ENCODE assay signal across 23 cellular contexts in genomic region chr15:29914441-29915053, GRCh38.
DNase-seq lines count a peak whose midpoint lies in the region; ATAC-seq, FAIRE-seq and TF ChIP-seq lines count a peak whose summit lies in the region.
"Had no signal": no experiment of that assay in that cellular context is flagged by ENCODE, and none has a peak within 500 bp of the region (broad histone marks: within the 10 kb centered on the region; RNA-seq: fewer than 3 reads in every experiment).

No MANE protein-coding gene starts in this region.

- ATAC-seq in Right ventricle myocardium superior (ENCODE audit: poor library complexity) (peak; percentile 12), Right ventricle myocardium inferior (no peak), HG03442 (IDR thresholded peaks at IDR 0.05; ENCODE audit: unreplicated experiment) (no peak), HG03565 (IDR thresholded peaks at IDR 0.05; ENCODE audit: unreplicated experiment) (no peak), upper lobe of left lung (ENCODE audit: low FRiP score in 2 of 2) (no peak)
- ATAC-seq: left lung; stimulated activated effector memory CD8-positive, alpha-beta T cell treated with anti-CD3 and anti-CD28 coated beads, Interleukin-12 subunit alpha, Interleukin-12 subunit beta, amount 100 ng/mL, for 72 hours; T-helper 17 cell had no signal

- H3K9ac ChIP-seq in mesendoderm (ENCODE audit: low read length), result no peak overlapping the region

- H2BK15ac ChIP-seq in mesendoderm (replicated peaks; ENCODE audit: low read depth), result no peak overlapping the region

- no CpG with 5 or more reads among the region's 8 CpGs for WGBS in mesendoderm (ENCODE audit: extremely low coverage, insufficient coverage, low lambda C conversion rate)
- 56 to 63% methylated on average over 8 of the region's 8 CpGs for WGBS in lower leg skin, 2 donors
- WGBS in upper lobe of left lung, 2 donors, result 72% methylated on average over 8 of the region's 8 CpGs

- H2AK5ac ChIP-seq in mesendoderm (ENCODE audit: low read length), result no peak overlapping the region

- no peak for TF ChIP-seq EP300 in upper lobe of left lung (IDR thresholded peaks at IDR 0.05)

- H3K79me1 ChIP-seq in mesendoderm (ENCODE audit: low read length), result no peaks in the 10 kb centered on the region

- H3K27me3 ChIP-seq in bronchial epithelial cell (ENCODE audit: control insufficient read depth, insufficient read depth, low read length), result no peaks in the 10 kb centered on the region
- H3K27me3 ChIP-seq in mesendoderm (ENCODE audit: insufficient read depth, low read length, poor library complexity), result no peaks in the 10 kb centered on the region
- H3K27me3 ChIP-seq in upper lobe of left lung, result no peaks in the 10 kb centered on the region
- H3K27me3 ChIP-seq: colonic mucosa, left lung, SJCRH30 had no signal

- no peak overlapping the region for H3K23ac ChIP-seq in mesendoderm (ENCODE audit: low read length)

- H2BK5ac ChIP-seq in mesendoderm (ENCODE audit: low read length), result no peak overlapping the region

- H3K36me3 ChIP-seq in bronchial epithelial cell (ENCODE audit: control insufficient read depth, insufficient read depth, low read length) (no peaks in the 10 kb centered on the region), mesendoderm (ENCODE audit: control insufficient read depth, insufficient read depth, low read length) (no peaks in the 10 kb centered on the region), upper lobe of left lung (no peaks in the 10 kb centered on the region)
- H3K36me3 ChIP-seq: colonic mucosa, left lung, prostate gland, SJCRH30 had no signal

- DNase-seq in Right ventricle myocardium superior (no peak), Right ventricle myocardium inferior (ENCODE audit: missing footprints) (no peak), bronchial epithelial cell (ENCODE audit: low read depth) (no peak), mesendoderm (no peak), lower leg skin (ENCODE audit: low spot score in 2 of 2) (no peak), upper lobe of left lung (no peak)
- DNase-seq: 8988T; activated CD4-positive, CD25-positive, alpha-beta regulatory T cell; colonic mucosa; DMS153; foreskin melanocyte; left lung; NCI-H1105 treated with DMSO at 0.1 percent for 48 hours; NCI-H345; OCI-M1; SJCRH30; stimulated activated CD4-positive, alpha-beta T cell treated with anti-CD3 and anti-CD28 coated beads, Interleukin-12 subunit alpha, Interleukin-12 subunit beta, amount 100 ng/mL, for 4 hours; T-helper 17 cell had no signal

- H3K4ac ChIP-seq in mesendoderm (ENCODE audit: low read depth, low read length), result no peak overlapping the region

- H4K5ac ChIP-seq in mesendoderm (ENCODE audit: low read length), result no peak overlapping the region

- H3K27ac ChIP-seq in mesendoderm (ENCODE audit: low read depth, low read length) (no peak overlapping the region), upper lobe of left lung (no peak overlapping the region)
- H3K27ac ChIP-seq: colonic mucosa, left lung, prostate gland, SJCRH30 had no signal

- H3K4me2 ChIP-seq in mesendoderm (ENCODE audit: low read length), result no peak overlapping the region

- intact Hi-C loops in Right ventricle myocardium superior (cut with DNase I), result no loop called here
- intact Hi-C loops in Right ventricle myocardium inferior (cut with DNase I), result loop anchor here (5.0 kb wide), 1 partner anchor 87 kb away; no protein-coding TSS in a partner anchor
- intact Hi-C loops in lower leg skin (cut with DNase I; ENCODE audit: low total_unique reads), result no loop called here

- no peak overlapping the region for H4K8ac ChIP-seq in mesendoderm (ENCODE audit: low read depth, low read length)

- H3K79me2 ChIP-seq in mesendoderm (ENCODE audit: control insufficient read depth, insufficient read depth, low read length), result no peaks in the 10 kb centered on the region

- no peak overlapping the region for H2BK120ac ChIP-seq in mesendoderm (ENCODE audit: low read depth, low read length)

- H3K4me1 ChIP-seq in mesendoderm (ENCODE audit: control insufficient read depth, low read depth, low read length), result no peaks in the 10 kb centered on the region
- peaks cover 0 to 7% (median 3%) of the 10 kb centered on the region in 4 donors for H3K4me1 ChIP-seq in upper lobe of left lung
- H3K4me1 ChIP-seq: colonic mucosa had no signal

- H3K56ac ChIP-seq in mesendoderm (ENCODE audit: low read length), result peak overlapping the region; percentile 54

- peaks cover 0 to 9% (median 0%) of the 10 kb centered on the region in 4 donors for H3K9me3 ChIP-seq in upper lobe of left lung
- H3K9me3 ChIP-seq: colonic mucosa, prostate gland, SJCRH30 had no signal

- TF ChIP-seq POLR2A in lower leg skin (IDR thresholded peaks at IDR 0.05), result no peak
- no peak for TF ChIP-seq POLR2A in upper lobe of left lung (IDR thresholded peaks at IDR 0.05)

- H3K18ac ChIP-seq in mesendoderm (ENCODE audit: low read length), result no peak overlapping the region

- H3K4me3 ChIP-seq in bronchial epithelial cell (ENCODE audit: low read depth, low read length), result no peak overlapping the region
- H3K4me3 ChIP-seq in mesendoderm (ENCODE audit: low read length), result no peak overlapping the region
- no peak overlapping the region for H3K4me3 ChIP-seq in lower leg skin (ENCODE audit: low read depth, poor library complexity, severe bottlenecking)
- no peak overlapping the region for H3K4me3 ChIP-seq in upper lobe of left lung
- H3K4me3 ChIP-seq: colonic mucosa, left lung, prostate gland, SJCRH30 had no signal

- TF ChIP-seq CTCF in bronchial epithelial cell (IDR thresholded peaks at IDR 0.05; ENCODE audit: insufficient read depth, low read length, severe bottlenecking) (no peak), lower leg skin (IDR thresholded peaks at IDR 0.05) (no peak), upper lobe of left lung (IDR thresholded peaks at IDR 0.05) (no peak)

- FAIRE-seq in bronchial epithelial cell (lab: Jason Lieb, UNC), result peak; percentile 75
- FAIRE-seq: H54 had no signal
